In genomic region chr22:38396440-38397069, GRCh38 we compare ENCODE assay signal across 1 cellular context.
TF ChIP-seq lines count a peak whose summit lies in the region.

No MANE protein-coding gene starts in this region.

TF ChIP-seq in GM12878, 131 proteins besides CTCF, POLR2A, EP300 and RAD21:
- TF ChIP-seq GATAD2B (conservative IDR thresholded peaks at IDR 0.05; ENCODE audit: low read depth) (0 out of 2 replicates have a peak, but pooled peaks have one; percentile 20), ZBED1 (IDR thresholded peaks at IDR 0.05; ENCODE audit: borderline replicate concordance) (0 out of 2 replicates have a peak, but pooled peaks have one; percentile 9)
